15 cellular contexts compared by ENCODE assay signal in the genomic region with DNA sequence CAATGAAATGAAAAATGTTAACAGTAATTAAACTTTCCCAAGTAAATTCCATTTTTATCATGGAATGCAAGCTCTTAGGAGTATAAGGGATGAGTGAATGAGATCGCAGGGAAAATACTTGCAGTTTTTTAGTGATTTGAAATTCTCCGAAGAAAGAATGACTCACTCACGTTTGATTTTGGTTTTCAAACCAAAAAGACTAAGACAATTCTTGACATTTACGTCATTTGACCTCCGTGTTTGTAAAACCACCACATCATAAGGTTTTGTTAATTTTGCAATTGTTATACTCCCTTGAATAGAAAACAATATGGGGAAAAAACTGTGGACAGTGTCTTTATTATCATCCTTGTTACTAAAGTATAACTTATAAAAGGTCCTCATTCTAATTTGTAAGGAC. TPM values are rescaled to one million over a fixed set of nuclear protein-coding genes. Genes with fewer than 3 reads are reported as not detected.
A peak's percentile ranks its signal among the peaks of the same experiment; 100 is the strongest.
DNase-seq lines count a peak whose midpoint lies in the region; ATAC-seq and TF ChIP-seq lines count a peak whose summit lies in the region.
"Had no signal": no experiment of that assay in that cellular context is flagged by ENCODE, and none has a peak within 500 bp of the region (broad histone marks: within the 10 kb centered on the region; RNA-seq: fewer than 3 reads in every experiment).

No MANE protein-coding gene starts in this region.

- H3K4me3 ChIP-seq in left ventricle myocardium inferior, result no peak overlapping the region
- no peak overlapping the region for H3K4me3 ChIP-seq in fibroblast of mammary gland (ENCODE audit: control insufficient read depth, low read depth, low read length)
- H3K4me3 ChIP-seq in fibroblast of villous mesenchyme (ENCODE audit: low read depth, low read length), result no peak overlapping the region
- H3K4me3 ChIP-seq: A549; BLaER1 treated with 17β-estradiol and CSF1 and Interleukin-3, amounts not matched to agents 10 nM and 100 nM had no signal

- H3K9me3 ChIP-seq in left ventricle myocardium inferior (replicated peaks), result no peaks in the 10 kb centered on the region
- H3K9me3 ChIP-seq: A549; BLaER1 treated with 17β-estradiol and CSF1 and Interleukin-3, amounts not matched to agents 10 nM and 100 nM had no signal

- TF ChIP-seq CTCF in left ventricle myocardium inferior (IDR thresholded peaks at IDR 0.05; ENCODE audit: borderline replicate concordance) (no peak), fibroblast of mammary gland (conservative IDR thresholded peaks at IDR 0.05; ENCODE audit: control insufficient read depth, insufficient read depth, low read depth, low read length) (no peak), fibroblast of villous mesenchyme (IDR thresholded peaks at IDR 0.05; ENCODE audit: insufficient read depth, low read depth, low read length) (no peak)

- H3K27ac ChIP-seq in left ventricle myocardium inferior (replicated peaks), result peak overlapping the region; percentile 54
- H3K27ac ChIP-seq: 22Rv1; BLaER1 treated with 17β-estradiol and CSF1 and Interleukin-3, amounts not matched to agents 10 nM and 100 nM had no signal

- no peak for TF ChIP-seq POLR2A in erythroblast (IDR thresholded peaks at IDR 0.05; ENCODE audit: low read length)

- H3K36me3 ChIP-seq in left ventricle myocardium inferior, result peaks cover 4% of the 10 kb centered on the region
- H3K36me3 ChIP-seq: BLaER1 treated with 17β-estradiol and CSF1 and Interleukin-3, amounts not matched to agents 10 nM and 100 nM had no signal

- H3K27me3 ChIP-seq in left ventricle myocardium inferior (ENCODE audit: low read depth), result no peaks in the 10 kb centered on the region
- H3K27me3 ChIP-seq: BLaER1 treated with 17β-estradiol and CSF1 and Interleukin-3, amounts not matched to agents 10 nM and 100 nM had no signal

- H3K4me1 ChIP-seq in left ventricle myocardium inferior, result peaks cover 19% of the 10 kb centered on the region

- DNase-seq in left ventricle myocardium inferior (no peak), Right ventricle myocardium superior (no peak), fibroblast of mammary gland (ENCODE audit: low read depth) (peak; percentile 71), fibroblast of villous mesenchyme (ENCODE audit: low read depth) (peak; percentile 18), NK-92 (lab: John Stamatoyannopoulos, UW; ENCODE audit: unreplicated experiment) (no peak), erythroblast (lab: John Stamatoyannopoulos, UW) (no peak)
- DNase-seq: Calu3; CD8-positive, alpha-beta T cell; DMS79 treated with DMSO at 0.1 percent for 48 hours; GF-D8; H9 had no signal

- ATAC-seq in Right ventricle myocardium superior (ENCODE audit: poor library complexity) (no peak), HG03159 (IDR thresholded peaks at IDR 0.05; ENCODE audit: unreplicated experiment) (no peak)
- ATAC-seq: A549; CD8-positive, alpha-beta T cell had no signal

- intact Hi-C loops in left ventricle myocardium inferior (cut with micrococcal nuclease), result no loop called here
- intact Hi-C loops in Right ventricle myocardium superior (cut with DNase I), result no loop called here

RNA-seq across cellular contexts. Expression of a gene that starts 29.4 kb away (rescaled TPM):
- total RNA-seq in left ventricle myocardium inferior (8.9 TPM), Right ventricle myocardium superior (10.3 TPM), fibroblast of villous mesenchyme (under 0.01 and 0.43 TPM in 2 replicates)
- total RNA-seq: CD8-positive, alpha-beta T cell had no signal

RNA-seq across cellular contexts. Expression of a gene that starts 29.8 kb away (rescaled TPM):
- 4.4 TPM for total RNA-seq in left ventricle myocardium inferior
- total RNA-seq in Right ventricle myocardium superior, result 5.8 TPM
- total RNA-seq in fibroblast of villous mesenchyme, result under 0.01 TPM in 2 replicates

Comparison
In these comparisons a context has a peak if more than half of its experiments do, and no peak if none do; other contexts are left out.
1. DNase-seq: peak in fibroblast of mammary gland (single experiment) and fibroblast of villous mesenchyme (single experiment); none in left ventricle myocardium inferior (single experiment), Right ventricle myocardium superior (single experiment), NK-92 (single experiment) and erythroblast (0 of 2).